Comparison of ENCODE assay signal across 9 cellular contexts in the genomic region with DNA sequence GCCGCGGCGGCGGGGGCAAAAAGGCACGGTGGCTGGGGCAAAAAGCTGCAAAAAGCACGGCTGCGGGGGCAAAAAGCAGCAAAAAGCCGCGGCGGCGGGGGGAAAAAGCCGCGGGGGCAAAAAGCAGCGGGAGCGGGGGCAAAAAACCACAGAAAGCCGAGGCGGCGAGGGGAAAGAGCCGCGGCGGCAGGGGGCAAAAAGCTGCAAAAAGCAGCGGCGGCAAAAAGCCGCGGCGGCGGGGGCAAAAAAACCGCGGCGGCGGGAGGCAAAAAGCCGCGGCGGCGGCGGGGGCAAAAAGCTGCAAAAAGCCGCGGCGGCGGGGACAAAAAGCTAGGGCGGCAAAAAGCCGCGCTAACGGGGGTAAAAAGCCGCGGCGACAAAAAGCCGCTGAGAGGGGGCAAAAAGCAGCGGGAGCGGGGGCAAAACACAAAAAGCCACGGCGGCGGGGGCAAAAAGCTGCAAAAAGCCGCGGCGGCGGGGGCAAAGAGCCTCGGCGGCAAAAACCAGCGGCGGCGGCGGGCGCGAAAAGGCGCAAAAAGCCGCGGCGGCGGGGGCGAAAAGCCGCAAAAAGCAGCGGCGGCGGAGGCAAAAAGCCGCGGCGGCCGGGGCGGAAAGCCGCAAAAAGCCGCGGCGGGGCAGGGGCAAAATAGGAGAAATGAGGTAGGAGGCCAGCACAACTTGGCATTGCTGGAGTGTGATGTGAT.
A peak's percentile ranks its signal among the peaks of the same experiment; 100 is the strongest.
DNase-seq lines count a peak whose midpoint lies in the region; ATAC-seq, FAIRE-seq and TF ChIP-seq lines count a peak whose summit lies in the region.
"Had no signal": no experiment of that assay in that cellular context is flagged by ENCODE, and none has a peak within 500 bp of the region (broad histone marks: within the 10 kb centered on the region; RNA-seq: fewer than 3 reads in every experiment).

No MANE protein-coding gene starts in this region.

- H2BK15ac ChIP-seq in mesendoderm (replicated peaks; ENCODE audit: low read depth): no peak overlapping the region

- H3K23ac ChIP-seq in mesendoderm (ENCODE audit: low read length): no peak overlapping the region

- RAD21 ChIA-PET in GM12878 (lab: Charles Lee; ENCODE audit: unreplicated experiment): interaction anchor here (0.7 kb wide), 1 partner anchor 122 kb away, joined by 4 read pairs; no protein-coding TSS in a partner anchor

- SMC1A ChIA-PET in GM12878 (lab: Charles Lee; ENCODE audit: uncharacterized antibody, unreplicated experiment): no interaction called here

- no peak overlapping the region for H3K9ac ChIP-seq in GM12878 (ENCODE audit: control insufficient read depth, insufficient read depth, low read length)
- H3K9ac ChIP-seq in mesendoderm (ENCODE audit: low read length): peak overlapping the region; percentile 29

- H3K4me1 Mint-ChIP-seq in activated CD8-positive, alpha-beta T cell treated with anti-CD3 and anti-CD28 coated beads for 36 hours (ENCODE audit: low read depth): peaks cover 2% of the 10 kb centered on the region

- no peak overlapping the region for H2AFZ ChIP-seq in GM12878 (ENCODE audit: control insufficient read depth, low read depth, low read length)

- TF ChIP-seq EP300 in GM12878 (IDR thresholded peaks at IDR 0.05; ENCODE audit: borderline replicate concordance in 1 of 2, control insufficient read depth in 1 of 2, low read depth in 2 of 2, low read length in 2 of 2): no peak

- H3K9me3 Mint-ChIP-seq in activated CD8-positive, alpha-beta T cell treated with anti-CD3 and anti-CD28 coated beads for 36 hours: no peaks in the 10 kb centered on the region

- peak overlapping the region; percentile 43 for H3K4ac ChIP-seq in mesendoderm (ENCODE audit: low read depth, low read length)

- no peak for FAIRE-seq in GM12878 (lab: Jason Lieb, UNC)

- ATAC-seq in GM12878 (no peak), left colon (no peak), HG03354 (IDR thresholded peaks at IDR 0.05; ENCODE audit: poor library complexity, severe bottlenecking, unreplicated experiment) (no peak), esophagus mucosa (no peak)
- no peak for ATAC-seq in activated CD8-positive, alpha-beta T cell treated with anti-CD3 and anti-CD28 coated beads for 36 hours

- peak overlapping the region; percentile 33 for H3K4me3 ChIP-seq in AG04449 (ENCODE audit: low read depth, low read length)
- H3K4me3 ChIP-seq in GM06990 (replicated peaks; ENCODE audit: low read depth, low read length): peak overlapping the region; percentile 14
- no peak overlapping the region for H3K4me3 ChIP-seq in GM12878
- no peak overlapping the region for H3K4me3 ChIP-seq in mesendoderm (ENCODE audit: low read length)

- intact Hi-C loops in GM12878 (cut with micrococcal nuclease; ENCODE audit: unreplicated experiment) (no loop called here), left colon (cut with DNase I, micrococcal nuclease) (no loop called here)
- intact Hi-C loops in activated CD8-positive, alpha-beta T cell treated with anti-CD3 and anti-CD28 coated beads for 36 hours (cut with micrococcal nuclease): no loop called here

- CTCF ChIA-PET in AG04449 (lab: Yijun Ruan, JAX) (no interaction called here), GM12878 (lab: Yijun Ruan, JAX) (no interaction called here)
- CTCF ChIA-PET in activated CD8-positive, alpha-beta T cell treated with anti-CD3 and anti-CD28 coated beads for 36 hours (lab: Charles Lee): no interaction called here

- DNase-seq in AG04449 (ENCODE audit: low read depth, low spot score): no peak
- peak; percentile 6 for DNase-seq in GM06990 (ENCODE audit: extremely low read depth, insufficient read length)
- DNase-seq in GM12878 (ENCODE audit: low read depth, low spot score): no peak
- DNase-seq in mesendoderm: peak; percentile 10
- no peak for DNase-seq in left colon
- no peak for DNase-seq in activated CD8-positive, alpha-beta T cell treated with anti-CD3 and anti-CD28 coated beads for 36 hours
- DNase-seq: SHP77 treated with DMSO at 0.1 percent for 48 hours had no signal

- H3K79me1 ChIP-seq in mesendoderm (ENCODE audit: low read length): no peaks in the 10 kb centered on the region

- TF ChIP-seq CTCF in AG04449 (IDR thresholded peaks at IDR 0.05; ENCODE audit: insufficient read depth, low read length, missing control alignments): no peak
- no peak for TF ChIP-seq CTCF in GM06990 (IDR thresholded peaks at IDR 0.05; ENCODE audit: insufficient read depth, low read length, poor library complexity, severe bottlenecking)
- TF ChIP-seq CTCF in GM12878 (IDR thresholded peaks at IDR 0.05 in 2 of 3, conservative IDR thresholded peaks at IDR 0.05 in 1 of 3; ENCODE audit: control insufficient read depth in 2 of 3, extremely low read depth in 1 of 3, insufficient read depth in 1 of 3, low read depth in 3 of 3, low read length in 3 of 3): no peak
- no peak for TF ChIP-seq CTCF in activated CD8-positive, alpha-beta T cell treated with anti-CD3 and anti-CD28 coated beads for 36 hours (IDR thresholded peaks at IDR 0.05)

- no peaks in the 10 kb centered on the region; the same call in 1 of the 2 replicates for H3K27me3 ChIP-seq in GM06990 (replicated peaks; ENCODE audit: control insufficient read depth, insufficient read depth, low read length)
- peaks cover 0 to 8% of the 10 kb centered on the region in 2 experiments; a peak in 3 of 4 replicates for H3K27me3 ChIP-seq in GM12878 (replicated peaks in 1 of 2; ENCODE audit: control insufficient read depth in 2 of 2, insufficient read depth in 2 of 2, low read length in 1 of 2)
- peaks cover 1% of the 10 kb centered on the region for H3K27me3 ChIP-seq in mesendoderm (ENCODE audit: insufficient read depth, low read length, poor library complexity)

- H3K56ac ChIP-seq in mesendoderm (ENCODE audit: low read length): peak overlapping the region; percentile 42

- no peaks in the 10 kb centered on the region for H3K36me3 ChIP-seq in GM06990 (ENCODE audit: control insufficient read depth, insufficient read depth, low read length)
- H3K36me3 ChIP-seq in GM12878 (ENCODE audit: control insufficient read depth in 2 of 2, insufficient read depth in 2 of 2, low read length in 1 of 2): no peaks in the 10 kb centered on the region
- no peaks in the 10 kb centered on the region for H3K36me3 ChIP-seq in mesendoderm (ENCODE audit: control insufficient read depth, insufficient read depth, low read length)

- no peak for TF ChIP-seq RAD21 in GM12878 (IDR thresholded peaks at IDR 0.05; ENCODE audit: insufficient read depth, low read depth, low read length)

- H3K18ac ChIP-seq in mesendoderm (ENCODE audit: low read length): peak overlapping the region; percentile 92

- no peak overlapping the region for H2BK120ac ChIP-seq in mesendoderm (ENCODE audit: low read depth, low read length)

- no peak overlapping the region for H2AK5ac ChIP-seq in mesendoderm (ENCODE audit: low read length)

- POLR2A ChIA-PET in AG04449 (lab: Yijun Ruan, JAX): no interaction called here
- POLR2A ChIA-PET in GM12878 (lab: Charles Lee): no interaction called here
- POLR2A ChIA-PET in activated CD8-positive, alpha-beta T cell treated with anti-CD3 and anti-CD28 coated beads for 36 hours (lab: Charles Lee): no interaction called here

- peaks cover 26% of the 10 kb centered on the region for H3K27me3 Mint-ChIP-seq in activated CD8-positive, alpha-beta T cell treated with anti-CD3 and anti-CD28 coated beads for 36 hours

- no peaks in the 10 kb centered on the region for H3K4me1 ChIP-seq in GM12878 (ENCODE audit: control insufficient read depth, insufficient read depth, low read length)
- no peaks in the 10 kb centered on the region for H3K4me1 ChIP-seq in mesendoderm (ENCODE audit: control insufficient read depth, low read depth, low read length)

- no peak overlapping the region for H4K8ac ChIP-seq in mesendoderm (ENCODE audit: low read depth, low read length)

- H3K36me3 Mint-ChIP-seq in activated CD8-positive, alpha-beta T cell treated with anti-CD3 and anti-CD28 coated beads for 36 hours (ENCODE audit: low read depth): no peaks in the 10 kb centered on the region

- no peak for TF ChIP-seq POLR2A in GM12878 (IDR thresholded peaks at IDR 0.05; ENCODE audit: low read depth, low read length)

- no peak overlapping the region for H3K27ac ChIP-seq in GM12878 (ENCODE audit: control insufficient read depth, insufficient read depth)
- no peak overlapping the region for H3K27ac ChIP-seq in mesendoderm (ENCODE audit: low read depth, low read length)

- 9% methylated on average over 37 of the region's 84 CpGs for WGBS in GM12878 (ENCODE audit: insufficient coverage, insufficient replicate concordance, low lambda C conversion rate, missing lambda C conversion rate)
- WGBS in mesendoderm (ENCODE audit: extremely low coverage, insufficient coverage, low lambda C conversion rate): no CpG with 5 or more reads among the region's 84 CpGs

- H3K79me2 ChIP-seq in GM12878 (ENCODE audit: control insufficient read depth, insufficient read depth, low read length): no peaks in the 10 kb centered on the region
- no peaks in the 10 kb centered on the region for H3K79me2 ChIP-seq in mesendoderm (ENCODE audit: control insufficient read depth, insufficient read depth, low read length)

- in situ Hi-C loops in GM12878 (cut with MboI): no loop called here

- H3K27ac Mint-ChIP-seq in activated CD8-positive, alpha-beta T cell treated with anti-CD3 and anti-CD28 coated beads for 36 hours: no peak overlapping the region

- no TSS peak for BruUV-seq in GM12878 (replicated peaks; lab: Mats Ljungman, UMichigan)

- H4K20me1 ChIP-seq in GM12878 (ENCODE audit: control insufficient read depth, insufficient read depth): no peaks in the 10 kb centered on the region

- no peak overlapping the region for H3K4me3 Mint-ChIP-seq in activated CD8-positive, alpha-beta T cell treated with anti-CD3 and anti-CD28 coated beads for 36 hours

- H4K5ac ChIP-seq in mesendoderm (ENCODE audit: low read length): no peak overlapping the region

- H3K4me2 ChIP-seq in GM12878 (ENCODE audit: control insufficient read depth, insufficient read depth) (no peak overlapping the region), mesendoderm (ENCODE audit: low read length) (no peak overlapping the region)

- no peaks in the 10 kb centered on the region for H3K9me3 ChIP-seq in GM12878 (replicated peaks; ENCODE audit: control insufficient read depth, insufficient read depth, low read length)

- no peak overlapping the region for H2BK5ac ChIP-seq in mesendoderm (ENCODE audit: low read length)

TF ChIP-seq in GM12878, 131 proteins besides CTCF, POLR2A, EP300 and RAD21:
- TF ChIP-seq SUZ12 (IDR thresholded peaks at IDR 0.05; ENCODE audit: unreplicated experiment) (peak; percentile 100), CBFB (IDR thresholded peaks at IDR 0.05; ENCODE audit: low read depth) (no peak)

Comparison
In these comparisons a context has a peak if more than half of its experiments do, and no peak if none do; other contexts are left out.
1. DNase-seq: peak in GM06990 (single experiment) and mesendoderm (single experiment); none in AG04449 (single experiment), GM12878 (single experiment), left colon (0 of 2) and activated CD8-positive, alpha-beta T cell treated with anti-CD3 and anti-CD28 coated beads for 36 hours (single experiment).
2. H3K4me3 ChIP-seq: peak in AG04449 (single experiment) and GM06990 (single experiment); none in GM12878 (single experiment) and mesendoderm (single experiment).